ENCODE assay signal across 14 cellular contexts in the genomic region with DNA sequence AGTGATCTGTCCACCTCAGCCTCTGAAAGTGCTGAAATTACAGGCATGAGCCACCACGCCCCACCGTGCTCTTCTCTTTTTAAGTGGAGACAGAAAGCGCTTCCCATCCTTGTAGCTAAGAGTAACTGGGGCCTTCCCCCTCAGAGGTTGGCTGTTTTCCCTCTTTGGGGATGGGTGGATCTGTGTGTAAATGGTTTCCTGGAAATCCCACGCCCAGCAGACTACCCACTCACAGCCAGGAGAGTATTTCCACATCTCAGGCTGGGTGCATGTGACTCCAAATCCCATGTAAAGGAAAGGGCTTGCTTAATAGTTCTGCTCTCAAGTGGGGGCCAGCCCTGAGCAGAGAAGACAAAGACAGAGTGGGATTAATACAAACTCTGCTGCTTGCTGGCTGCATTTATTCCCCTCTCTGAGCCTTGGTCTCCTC. TPM values are rescaled to one million over a fixed set of nuclear protein-coding genes. Genes with fewer than 3 reads are reported as not detected.
DNase-seq lines count a peak whose midpoint lies in the region; TF ChIP-seq lines count a peak whose summit lies in the region.
"Had no signal": no experiment of that assay in that cellular context is flagged by ENCODE, and none has a peak within 500 bp of the region (broad histone marks: within the 10 kb centered on the region; RNA-seq: fewer than 3 reads in every experiment).

No MANE protein-coding gene starts in this region.

- H3K4me3 ChIP-seq in esophagus muscularis mucosa (peak overlapping the region in 1 of 4 donors; percentile 2), transverse colon (no peak overlapping the region)

- no peaks in the 10 kb centered on the region for H3K4me1 Mint-ChIP-seq in activated CD4-positive, alpha-beta memory T cell treated with anti-CD3 and anti-CD28 coated beads for 36 hours (ENCODE audit: low read depth)
- H3K4me1 Mint-ChIP-seq: activated T-helper 17 cell treated with anti-CD3 and anti-CD28 coated beads, Interleukin-2, amount 50 U/mL, for 72 hours; immature natural killer cell had no signal

- POLR2A ChIA-PET in activated CD4-positive, alpha-beta memory T cell treated with anti-CD3 and anti-CD28 coated beads for 36 hours (lab: Charles Lee), result no interaction called here

- H3K27ac ChIP-seq in esophagus muscularis mucosa (replicated peaks in 1 of 4) (peak overlapping the region; percentile 26 to 55 (median 46)), transverse colon (peak overlapping the region; percentile 14 to 75 (median 42))
- H3K27ac ChIP-seq: parathyroid adenoma, WERI-Rb-1 had no signal

- H3K36me3 ChIP-seq in esophagus muscularis mucosa (peaks cover 9 to 65% (median 44%) of the 10 kb centered on the region in 4 donors), transverse colon (no peaks in the 10 kb centered on the region)

- H3K4me1 ChIP-seq in esophagus muscularis mucosa, result peaks cover 0 to 10% (median 5%) of the 10 kb centered on the region in 4 donors
- H3K4me1 ChIP-seq in transverse colon, result peaks cover 0 to 9% (median 0%) of the 10 kb centered on the region in 4 donors
- H3K4me1 ChIP-seq: parathyroid adenoma had no signal

- WGBS in esophagus muscularis mucosa, result 69% methylated on average over 4 of the region's 4 CpGs
- WGBS in transverse colon (ENCODE audit: low coverage in 1 of 2), 2 donors, result 79% methylated on average over 4 of the region's 4 CpGs; no CpG with 5 or more reads in 1 of the 2 donors

- H3K36me3 Mint-ChIP-seq in activated CD4-positive, alpha-beta memory T cell treated with anti-CD3 and anti-CD28 coated beads for 36 hours, result no peaks in the 10 kb centered on the region
- H3K36me3 Mint-ChIP-seq: immature natural killer cell had no signal

- H3K9me3 ChIP-seq in esophagus muscularis mucosa, result no peaks in the 10 kb centered on the region
- H3K9me3 ChIP-seq in transverse colon, result no peaks in the 10 kb centered on the region

- H3K27ac Mint-ChIP-seq in activated CD4-positive, alpha-beta memory T cell treated with anti-CD3 and anti-CD28 coated beads for 36 hours, result no peak overlapping the region
- H3K27ac Mint-ChIP-seq: activated T-helper 17 cell treated with anti-CD3 and anti-CD28 coated beads, Interleukin-2, amount 50 U/mL, for 72 hours; immature natural killer cell had no signal

- intact Hi-C loops in esophagus muscularis mucosa (cut with DNase I), result no loop called here
- intact Hi-C loops in transverse colon (cut with DNase I; ENCODE audit: low total_unique reads), result no loop called here
- intact Hi-C loops in activated CD4-positive, alpha-beta memory T cell treated with anti-CD3 and anti-CD28 coated beads for 36 hours (cut with micrococcal nuclease), result no loop called here

- peak; percentile 28 for DNase-seq in KBM-7
- peak; percentile 96 for DNase-seq in esophagus muscularis mucosa (ENCODE audit: extremely low spot score)
- DNase-seq in medulla oblongata (ENCODE audit: extremely low spot score), result peak; percentile 33
- DNase-seq in transverse colon, result peak; percentile 60
- DNase-seq in SKM-1 treated with dmso at 0.1 percent for 144 hours (lab: John Stamatoyannopoulos, UW; ENCODE audit: unreplicated experiment), result no peak
- no peak for DNase-seq in D341Med (ENCODE audit: low spot score)
- no peak for DNase-seq in activated CD4-positive, alpha-beta memory T cell treated with anti-CD3 and anti-CD28 coated beads for 36 hours
- no peak for DNase-seq in activated CD4-positive, alpha-beta T cell treated with anti-CD3 and anti-CD28 coated beads, Interleukin-2, amount 50 U/mL, for 1 hour
- DNase-seq: effector CD8-positive, alpha-beta T cell; immature natural killer cell; NCI-H2171 treated with DMSO at 0.1 percent for 48 hours; WERI-Rb-1 had no signal

- no peaks in the 10 kb centered on the region for H3K27me3 ChIP-seq in esophagus muscularis mucosa
- no peaks in the 10 kb centered on the region for H3K27me3 ChIP-seq in transverse colon

- CTCF ChIA-PET in activated CD4-positive, alpha-beta memory T cell treated with anti-CD3 and anti-CD28 coated beads for 36 hours (lab: Charles Lee), result no interaction called here

- no peaks in the 10 kb centered on the region for H3K27me3 Mint-ChIP-seq in activated CD4-positive, alpha-beta memory T cell treated with anti-CD3 and anti-CD28 coated beads for 36 hours
- H3K27me3 Mint-ChIP-seq: activated T-helper 17 cell treated with anti-CD3 and anti-CD28 coated beads, Interleukin-2, amount 50 U/mL, for 72 hours had no signal

- H3K4me3 Mint-ChIP-seq in activated CD4-positive, alpha-beta memory T cell treated with anti-CD3 and anti-CD28 coated beads for 36 hours, result no peak overlapping the region
- H3K4me3 Mint-ChIP-seq: activated T-helper 17 cell treated with anti-CD3 and anti-CD28 coated beads, Interleukin-2, amount 50 U/mL, for 72 hours; immature natural killer cell had no signal

- no peak for TF ChIP-seq CTCF in esophagus muscularis mucosa (IDR thresholded peaks at IDR 0.05)
- no peak for TF ChIP-seq CTCF in transverse colon (IDR thresholded peaks at IDR 0.05)

- TF ChIP-seq POLR2A in esophagus muscularis mucosa (IDR thresholded peaks at IDR 0.05; ENCODE audit: low read depth) (no peak), transverse colon (IDR thresholded peaks at IDR 0.05) (no peak)

- H3K9me3 Mint-ChIP-seq in activated CD4-positive, alpha-beta memory T cell treated with anti-CD3 and anti-CD28 coated beads for 36 hours, result no peaks in the 10 kb centered on the region
- H3K9me3 Mint-ChIP-seq: activated T-helper 17 cell treated with anti-CD3 and anti-CD28 coated beads, Interleukin-2, amount 50 U/mL, for 72 hours; immature natural killer cell had no signal

- in situ Hi-C loops in KBM-7 (cut with MboI; ENCODE audit: low pct_unique_long_range_greater_than_20kb, low sequenced_read_pairs) (no loop called here), transverse colon (cut with MboI; ENCODE audit: low pct_ligation_motif_present in 1 of 4, low pct_unique_long_range_greater_than_20kb in 1 of 4, low sequenced_read_pairs in 3 of 4) (no loop called here)

- TF ChIP-seq EP300 in esophagus muscularis mucosa (IDR thresholded peaks at IDR 0.05) (no peak), transverse colon (IDR thresholded peaks at IDR 0.05; ENCODE audit: low read depth) (no peak)

RNA-seq across cellular contexts. Expression of a gene that starts 19.6 kb away (rescaled TPM):
- 10 to 100 TPM; 16.7 to 24.1 (median 20.9) TPM for total RNA-seq in esophagus muscularis mucosa
- total RNA-seq in transverse colon, result 100 to 1,000 TPM; 137 to 761 (median 198) TPM
- total RNA-seq in activated CD4-positive, alpha-beta memory T cell treated with anti-CD3 and anti-CD28 coated beads for 36 hours, result 1 to 10 TPM; 4.4 to 4.5 TPM

RNA-seq across cellular contexts. Expression of a gene that starts 39.9 kb away (rescaled TPM):
- total RNA-seq in esophagus muscularis mucosa (10 to 100 TPM; 25.3 to 32.8 (median 27.9) TPM), transverse colon (10 to 100 TPM; 38.2 to 62.9 (median 48.3) TPM)
- total RNA-seq in activated CD4-positive, alpha-beta memory T cell treated with anti-CD3 and anti-CD28 coated beads for 36 hours, result under 1 TPM; 0.50 to 0.58 TPM

Comparison
In these comparisons a context has a peak if more than half of its experiments do, and no peak if none do; other contexts are left out.
1. DNase-seq: peak in KBM-7 (single experiment), esophagus muscularis mucosa (single experiment), medulla oblongata (single experiment) and transverse colon (single experiment); none in SKM-1 treated with dmso at 0.1 percent for 144 hours (single experiment), D341Med (single experiment), activated CD4-positive, alpha-beta memory T cell treated with anti-CD3 and anti-CD28 coated beads for 36 hours (single experiment) and activated CD4-positive, alpha-beta T cell treated with anti-CD3 and anti-CD28 coated beads, Interleukin-2, amount 50 U/mL, for 1 hour (single experiment).
2. RNA of a gene that starts 19.6 kb away (total RNA-seq): 137 to 761 TPM in transverse colon; 16.7 to 24.1 TPM in esophagus muscularis mucosa and 4.4 to 4.5 TPM in activated CD4-positive, alpha-beta memory T cell treated with anti-CD3 and anti-CD28 coated beads for 36 hours; every median in the first group is over 4 times any median in the second.
3. RNA of a gene that starts 39.9 kb away (total RNA-seq): 38.2 to 62.9 TPM in transverse colon and 25.3 to 32.8 TPM in esophagus muscularis mucosa; 0.50 to 0.58 TPM in activated CD4-positive, alpha-beta memory T cell treated with anti-CD3 and anti-CD28 coated beads for 36 hours; every median in the first group is over 10 times any median in the second.